In the genomic region with DNA sequence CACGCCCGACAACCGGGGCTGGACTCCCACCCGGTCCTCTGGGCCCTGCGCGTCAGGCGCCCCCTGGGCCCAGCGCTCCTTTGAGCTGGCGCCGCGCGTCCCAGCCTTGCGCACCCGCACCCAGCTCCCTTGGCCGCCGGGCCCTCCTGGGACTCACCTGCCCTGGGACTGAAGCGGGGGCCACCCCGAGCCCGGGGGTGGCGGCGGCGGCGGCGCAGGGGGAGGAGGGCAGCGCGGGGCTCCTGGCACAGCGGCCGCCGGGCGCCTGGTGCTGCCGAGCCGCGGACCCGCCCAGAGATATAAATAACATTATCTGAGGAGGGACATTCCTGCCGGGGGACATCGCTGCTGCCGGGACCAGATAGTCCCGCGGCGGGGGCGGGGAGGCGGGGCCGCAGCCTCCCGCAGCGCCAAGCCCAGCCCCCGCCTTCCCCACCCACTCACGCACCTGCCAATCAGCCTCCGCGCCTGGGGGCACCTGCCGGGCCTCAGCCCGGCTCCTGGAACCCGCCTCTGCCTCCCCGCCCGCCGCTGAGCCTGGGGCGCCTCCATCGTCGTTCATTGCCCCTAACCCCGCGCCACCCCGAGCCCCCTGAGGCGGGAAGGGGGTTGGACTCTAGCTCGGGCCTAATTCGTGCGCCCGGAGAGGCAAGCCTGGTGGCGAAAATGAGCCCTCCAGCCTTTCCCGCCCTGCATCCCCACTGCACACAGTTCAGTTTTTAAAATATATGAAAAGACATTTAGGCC, we compare ENCODE assay signal across 8 cellular contexts. TPM values are rescaled to one million over a fixed set of nuclear protein-coding genes. Genes with fewer than 3 reads are reported as not detected.
DNase-seq lines count a peak whose midpoint lies in the region; ATAC-seq and TF ChIP-seq lines count a peak whose summit lies in the region.

A gene (minus strand): TSS at position 273 of the 747 bp plus-strand sequence. CDS start 56,813 bp downstream, outside the sequence.

- H3K36me3 ChIP-seq in gastrocnemius medialis = no peaks in the 10 kb centered on the region

- intact Hi-C loops in left ventricle myocardium superior (cut with micrococcal nuclease) (loop anchor here (10.0 kb wide), 1 partner anchor 1365 kb away; no protein-coding TSS in a partner anchor), gastrocnemius medialis (cut with DNase I; ENCODE audit: low total_unique reads) (loop anchor here (1.0 kb wide), 2 partner anchors 38 to 54 kb away; no protein-coding TSS in a partner anchor)

- H3K27ac ChIP-seq in gastrocnemius medialis = peak within 1 kb of the TSS; percentile 98 to 100 (median 98)

- in situ Hi-C loops in gastrocnemius medialis (cut with MboI; ENCODE audit: low sequenced_read_pairs in 4 of 4) = loop anchor here in 2 of 4 donors (5.0 to 10.0 kb wide), 3 partner anchors 38 to 205 kb away; no protein-coding TSS in a partner anchor

- H3K9me3 ChIP-seq in gastrocnemius medialis = no peaks in the 10 kb centered on the region

- H3K36me3 Mint-ChIP-seq in activated naive CD4-positive, alpha-beta T cell treated with anti-CD3 and anti-CD28 coated beads, Interleukin-2, amount 50 U/mL, for 24 hours = no peaks in the 10 kb centered on the region

- peaks cover 7% of the 10 kb centered on the region for H3K27me3 Mint-ChIP-seq in activated naive CD4-positive, alpha-beta T cell treated with anti-CD3 and anti-CD28 coated beads, Interleukin-2, amount 50 U/mL, for 24 hours

- H3K4me3 Mint-ChIP-seq in activated naive CD4-positive, alpha-beta T cell treated with anti-CD3 and anti-CD28 coated beads, Interleukin-2, amount 50 U/mL, for 24 hours = peak within 1 kb of the TSS; percentile 90

- no peaks in the 10 kb centered on the region for H3K4me1 Mint-ChIP-seq in activated naive CD4-positive, alpha-beta T cell treated with anti-CD3 and anti-CD28 coated beads, Interleukin-2, amount 50 U/mL, for 24 hours

- peak; percentile 90 to 93 for TF ChIP-seq POLR2A in gastrocnemius medialis (IDR thresholded peaks at IDR 0.05)

- peak within 1 kb of the TSS; percentile 2 for H3K27ac Mint-ChIP-seq in activated naive CD4-positive, alpha-beta T cell treated with anti-CD3 and anti-CD28 coated beads, Interleukin-2, amount 50 U/mL, for 24 hours

- H3K4me1 ChIP-seq in gastrocnemius medialis = peaks cover 26 to 44% of the 10 kb centered on the region in 2 donors

- H3K9me3 Mint-ChIP-seq in activated naive CD4-positive, alpha-beta T cell treated with anti-CD3 and anti-CD28 coated beads, Interleukin-2, amount 50 U/mL, for 24 hours = no peaks in the 10 kb centered on the region

- peaks cover 0 to 2% (median 0%) of the 10 kb centered on the region in 3 donors for H3K27me3 ChIP-seq in gastrocnemius medialis

- H3K4me3 ChIP-seq in gastrocnemius medialis = peak within 1 kb of the TSS; percentile 73 to 84 (median 75)

- DNase-seq in DMS153 treated with DMSO at 0.1 percent for 48 hours (lab: John Stamatoyannopoulos, UW; ENCODE audit: unreplicated experiment) (peak; percentile 21), SHP77 (lab: John Stamatoyannopoulos, UW) (peak; percentile 71 to 86), left ventricle myocardium superior (peak; percentile 88), gastrocnemius medialis (peak; percentile 83 to 88), middle frontal gyrus (ENCODE audit: extremely low spot score, low spot score) (no peak)
- DNase-seq in NK-92 treated with Interleukin-12 subunit alpha and Interleukin-12 subunit beta, amount 100 ng/mL, for 24 hours (lab: John Stamatoyannopoulos, UW) = no peak

- ATAC-seq in HG03280 (IDR thresholded peaks at IDR 0.05; ENCODE audit: unreplicated experiment) (peak; percentile 45), left ventricle myocardium superior (peak; percentile 93), gastrocnemius medialis (peak; percentile 72 to 76)

- no peak for TF ChIP-seq CTCF in gastrocnemius medialis (IDR thresholded peaks at IDR 0.05 in 4 of 5, conservative IDR thresholded peaks at IDR 0.05 in 1 of 5)

RNA-seq across cellular contexts. Expression of the gene that starts here (rescaled TPM):
- total RNA-seq in left ventricle myocardium superior (93.1 TPM), gastrocnemius medialis (100 to 1,000 TPM; 123 to 554 (median 266) TPM)

Comparison
In these comparisons a context has a peak if more than half of its experiments do, and no peak if none do; other contexts are left out.
1. DNase-seq: peak in DMS153 treated with DMSO at 0.1 percent for 48 hours (single experiment), SHP77 (2 of 2), left ventricle myocardium superior (single experiment) and gastrocnemius medialis (2 of 2); none in NK-92 treated with Interleukin-12 subunit alpha and Interleukin-12 subunit beta, amount 100 ng/mL, for 24 hours (single experiment) and middle frontal gyrus (single experiment).
2. Peak in every context shown above with its lines, with median percentiles within 50 percentile points of each other: ATAC-seq.